In genomic region chr1:155946633-155947219, GRCh38 we compare ENCODE assay signal across 11 cellular contexts. TPM values are rescaled to one million over a fixed set of nuclear protein-coding genes. Genes with fewer than 3 reads are reported as not detected.
DNase-seq lines count a peak whose midpoint lies in the region; ATAC-seq lines count a peak whose summit lies in the region.
"Had no signal": no experiment of that assay in that cellular context is flagged by ENCODE, and none has a peak within 500 bp of the region (broad histone marks: within the 10 kb centered on the region; RNA-seq: fewer than 3 reads in every experiment).

No MANE protein-coding gene starts in this region.

- H3K27me3 Mint-ChIP-seq in activated T-cell treated with anti-CD3 and anti-CD28 coated beads, Interleukin-2, amount 50 U/mL, for 24 hours: no peaks in the 10 kb centered on the region
- H3K27me3 Mint-ChIP-seq in activated naive CD8-positive, alpha-beta T cell treated with anti-CD3 and anti-CD28 coated beads, Interleukin-2, amount 10 ng/mL, durations not matched to agents 7 days and 5 days: no peaks in the 10 kb centered on the region
- H3K27me3 Mint-ChIP-seq in stimulated activated naive CD8-positive, alpha-beta T cell treated with anti-CD3 and anti-CD28 coated beads, Interleukin-15, Interleukin-2, amounts not matched to agents 100 ng/mL and 50 ng/mL, for 24 hours: no peaks in the 10 kb centered on the region

- peaks cover 55% of the 10 kb centered on the region for H3K4me1 Mint-ChIP-seq in activated T-cell treated with anti-CD3 and anti-CD28 coated beads, Interleukin-2, amount 50 U/mL, for 24 hours (ENCODE audit: low read depth)
- peaks cover 35% of the 10 kb centered on the region for H3K4me1 Mint-ChIP-seq in activated naive CD8-positive, alpha-beta T cell treated with anti-CD3 and anti-CD28 coated beads, Interleukin-2, amount 10 ng/mL, durations not matched to agents 7 days and 5 days
- H3K4me1 Mint-ChIP-seq in stimulated activated naive CD8-positive, alpha-beta T cell treated with anti-CD3 and anti-CD28 coated beads, Interleukin-15, Interleukin-2, amounts not matched to agents 100 ng/mL and 50 ng/mL, for 24 hours (ENCODE audit: low read depth): peaks cover 75% of the 10 kb centered on the region

- DNase-seq in activated T-cell treated with anti-CD3 and anti-CD28 coated beads, Interleukin-2, amount 50 U/mL, for 24 hours: no peak
- DNase-seq in activated T-cell treated with anti-CD3 and anti-CD28 coated beads, Interleukin-2, amount 50 U/mL, for 1 hour: no peak
- DNase-seq in activated naive CD8-positive, alpha-beta T cell treated with anti-CD3 and anti-CD28 coated beads, Interleukin-2, amount 10 ng/mL, durations not matched to agents 7 days and 5 days: no peak
- DNase-seq in dermis blood vessel endothelial cell: no peak
- DNase-seq in activated gamma-delta T cell treated with Interleukin-2 at 50 U/mL for 16 hours: no peak
- DNase-seq in amniotic stem cell (lab: John Stamatoyannopoulos, UW): no peak

- POLR2A ChIA-PET in activated naive CD8-positive, alpha-beta T cell treated with anti-CD3 and anti-CD28 coated beads, Interleukin-2, amount 10 ng/mL, durations not matched to agents 7 days and 5 days (lab: Charles Lee): interaction anchor here (1.0 to 7.5 kb wide), 8 partner anchors 9 to 103 kb away, joined by 3 to 105 read pairs (median 7); partner anchors contain the start of genes ARHGEF2 and KHDC4

- peak overlapping the region; percentile 72 for H3K4me3 Mint-ChIP-seq in activated T-cell treated with anti-CD3 and anti-CD28 coated beads, Interleukin-2, amount 50 U/mL, for 24 hours
- H3K4me3 Mint-ChIP-seq in activated naive CD8-positive, alpha-beta T cell treated with anti-CD3 and anti-CD28 coated beads, Interleukin-2, amount 10 ng/mL, durations not matched to agents 7 days and 5 days: peak overlapping the region; percentile 71
- H3K4me3 Mint-ChIP-seq in stimulated activated naive CD8-positive, alpha-beta T cell treated with anti-CD3 and anti-CD28 coated beads, Interleukin-15, Interleukin-2, amounts not matched to agents 100 ng/mL and 50 ng/mL, for 24 hours: peak overlapping the region; percentile 67

- peak overlapping the region; percentile 95 for H3K27ac Mint-ChIP-seq in activated T-cell treated with anti-CD3 and anti-CD28 coated beads, Interleukin-2, amount 50 U/mL, for 24 hours
- H3K27ac Mint-ChIP-seq in activated naive CD8-positive, alpha-beta T cell treated with anti-CD3 and anti-CD28 coated beads, Interleukin-2, amount 10 ng/mL, durations not matched to agents 7 days and 5 days: peak overlapping the region; percentile 91
- peak overlapping the region; percentile 93 for H3K27ac Mint-ChIP-seq in stimulated activated naive CD8-positive, alpha-beta T cell treated with anti-CD3 and anti-CD28 coated beads, Interleukin-15, Interleukin-2, amounts not matched to agents 100 ng/mL and 50 ng/mL, for 24 hours

- H3K36me3 Mint-ChIP-seq in activated T-cell treated with anti-CD3 and anti-CD28 coated beads, Interleukin-2, amount 50 U/mL, for 24 hours (ENCODE audit: low read depth): peaks cover 69% of the 10 kb centered on the region
- H3K36me3 Mint-ChIP-seq in activated naive CD8-positive, alpha-beta T cell treated with anti-CD3 and anti-CD28 coated beads, Interleukin-2, amount 10 ng/mL, durations not matched to agents 7 days and 5 days: peaks cover 30% of the 10 kb centered on the region
- peaks cover 44% of the 10 kb centered on the region for H3K36me3 Mint-ChIP-seq in stimulated activated naive CD8-positive, alpha-beta T cell treated with anti-CD3 and anti-CD28 coated beads, Interleukin-15, Interleukin-2, amounts not matched to agents 100 ng/mL and 50 ng/mL, for 24 hours (ENCODE audit: low read depth)

- peak; percentile 2 for ATAC-seq in HG03108 (IDR thresholded peaks at IDR 0.05; ENCODE audit: unreplicated experiment)
- no peak for ATAC-seq in activated naive CD8-positive, alpha-beta T cell treated with anti-CD3 and anti-CD28 coated beads, Interleukin-2, amount 10 ng/mL, durations not matched to agents 7 days and 5 days (ENCODE audit: low read depth)

- no peaks in the 10 kb centered on the region for H3K9me3 Mint-ChIP-seq in activated T-cell treated with anti-CD3 and anti-CD28 coated beads, Interleukin-2, amount 50 U/mL, for 24 hours
- H3K9me3 Mint-ChIP-seq in activated naive CD8-positive, alpha-beta T cell treated with anti-CD3 and anti-CD28 coated beads, Interleukin-2, amount 10 ng/mL, durations not matched to agents 7 days and 5 days: no peaks in the 10 kb centered on the region
- no peaks in the 10 kb centered on the region for H3K9me3 Mint-ChIP-seq in stimulated activated naive CD8-positive, alpha-beta T cell treated with anti-CD3 and anti-CD28 coated beads, Interleukin-15, Interleukin-2, amounts not matched to agents 100 ng/mL and 50 ng/mL, for 24 hours

RNA-seq across cellular contexts. Expression of gene RXFP4, which starts 5.3 kb away (rescaled TPM):
- total RNA-seq in activated naive CD8-positive, alpha-beta T cell treated with anti-CD3 and anti-CD28 coated beads, Interleukin-2, amount 10 ng/mL, durations not matched to agents 7 days and 5 days: under 1 TPM in 1 of 2 experiments, not detected in 1; 0.26 TPM
- total RNA-seq in dermis blood vessel endothelial cell: 0.19 TPM in 1 of 2 replicates, not detected in the other
- total RNA-seq: astrocyte, SK-MEL-5, subcutaneous adipose tissue had no signal

RNA-seq across cellular contexts. Expression of gene KHDC4, which starts 12.5 kb away (rescaled TPM):
- 10 to 100 TPM; 91.6 to 94.5 TPM for total RNA-seq in activated naive CD8-positive, alpha-beta T cell treated with anti-CD3 and anti-CD28 coated beads, Interleukin-2, amount 10 ng/mL, durations not matched to agents 7 days and 5 days
- total RNA-seq in dermis blood vessel endothelial cell: 25.7 and 32.8 TPM in 2 replicates

RNA-seq across cellular contexts. Expression of gene ARHGEF2, which starts 31.6 kb away (rescaled TPM):
- total RNA-seq in activated naive CD8-positive, alpha-beta T cell treated with anti-CD3 and anti-CD28 coated beads, Interleukin-2, amount 10 ng/mL, durations not matched to agents 7 days and 5 days: 100 to 1,000 TPM; 151 to 155 TPM
- total RNA-seq in dermis blood vessel endothelial cell: 101 and 147 TPM in 2 replicates

RNA-seq across cellular contexts. Expression of gene RIT1, which starts 35.6 kb away (rescaled TPM):
- total RNA-seq in activated naive CD8-positive, alpha-beta T cell treated with anti-CD3 and anti-CD28 coated beads, Interleukin-2, amount 10 ng/mL, durations not matched to agents 7 days and 5 days: 10 to 100 TPM; 31.3 to 32.8 TPM
- total RNA-seq in dermis blood vessel endothelial cell: 59.4 and 60.6 TPM in 2 replicates
